33 cellular contexts compared by ENCODE assay signal in the genomic region with DNA sequence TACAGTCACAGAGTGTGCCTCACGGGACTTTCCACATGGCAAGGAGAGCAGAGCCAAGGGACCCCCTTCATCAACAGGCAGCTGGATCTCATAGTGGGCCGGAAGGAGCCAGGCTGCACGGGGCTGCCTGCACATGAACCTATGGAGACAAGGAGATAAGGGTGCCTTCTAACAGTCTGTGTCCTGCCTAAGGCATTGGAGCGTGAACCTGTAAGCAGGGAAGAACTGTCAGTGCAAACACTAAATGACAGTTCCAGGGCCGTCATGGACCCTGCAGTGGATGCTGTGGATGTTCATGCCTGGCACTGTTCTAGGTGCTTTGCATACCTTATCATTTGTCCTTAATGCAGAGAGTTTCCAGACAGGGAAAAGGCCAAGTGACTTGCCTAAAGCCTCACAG.
"Had no signal": no experiment of that assay in that cellular context is flagged by ENCODE, and none has a peak within 500 bp of the region (broad histone marks: within the 10 kb centered on the region; RNA-seq: fewer than 3 reads in every experiment).

No MANE protein-coding gene starts in this region.

- H3K4me1 Mint-ChIP-seq: activated CD4-positive, alpha-beta T cell treated with anti-CD3 and anti-CD28 coated beads for 36 hours; activated CD4-positive, alpha-beta T cell treated with anti-CD3 and anti-CD28 coated beads, Interleukin-2, amount 10 ng/mL, durations not matched to agents 24 days and 14 days; activated CD8-positive, alpha-beta memory T cell treated with anti-CD3 and anti-CD28 coated beads, Interleukin-2, amount 10 ng/mL, durations not matched to agents 7 days and 5 days; activated naive CD4-positive, alpha-beta T cell treated with anti-CD3 and anti-CD28 coated beads, Interleukin-2, amount 10 ng/mL, durations not matched to agents 7 days and 5 days; activated naive CD8-positive, alpha-beta T cell treated with anti-CD3 and anti-CD28 coated beads, Interleukin-2, amount 10 ng/mL, durations not matched to agents 7 days and 5 days; brain; endodermal cell; T-helper 17 cell had no signal

- H3K36me3 ChIP-seq: ascending aorta, breast epithelium, cardiac muscle cell, colonic mucosa had no signal

- H3K27me3 Mint-ChIP-seq: activated CD4-positive, alpha-beta T cell treated with anti-CD3 and anti-CD28 coated beads for 36 hours; activated naive CD4-positive, alpha-beta T cell treated with anti-CD3 and anti-CD28 coated beads, Interleukin-2, amount 10 ng/mL, durations not matched to agents 7 days and 5 days; brain had no signal

- H3K4me3 ChIP-seq: ascending aorta, breast epithelium, cardiac muscle cell, colonic mucosa, dorsolateral prefrontal cortex, gastrocnemius medialis, heart left ventricle had no signal

- H3K4me3 Mint-ChIP-seq: activated CD4-positive, alpha-beta memory T cell treated with anti-CD3 and anti-CD28 coated beads for 36 hours; activated CD4-positive, alpha-beta T cell treated with anti-CD3 and anti-CD28 coated beads for 36 hours; activated CD4-positive, alpha-beta T cell treated with anti-CD3 and anti-CD28 coated beads, Interleukin-2, amount 10 ng/mL, durations not matched to agents 24 days and 14 days; activated CD8-positive, alpha-beta memory T cell treated with anti-CD3 and anti-CD28 coated beads, Interleukin-2, amount 10 ng/mL, durations not matched to agents 7 days and 5 days; activated CD8-positive, alpha-beta T cell treated with anti-CD3 and anti-CD28 coated beads, Interleukin-2, amount 10 ng/mL, durations not matched to agents 7 days and 5 days; activated naive CD4-positive, alpha-beta T cell treated with anti-CD3 and anti-CD28 coated beads, Interleukin-2, amount 10 ng/mL, durations not matched to agents 7 days and 5 days; activated naive CD8-positive, alpha-beta T cell treated with anti-CD3 and anti-CD28 coated beads, Interleukin-2, amount 10 ng/mL, durations not matched to agents 7 days and 5 days; activated T-cell treated with anti-CD3 and anti-CD28 coated beads, Interleukin-2, amount 50 U/mL, for 72 hours; brain; endodermal cell; T-helper 17 cell; T-helper 2 cell treated with Interferon-gamma antibody and Interleukin-4, amounts not matched to agents 5 μg/mL and 100 μg/mL, for 36 hours had no signal

- H3K4me1 ChIP-seq: ascending aorta, breast epithelium, colonic mucosa, foreskin keratinocyte, gastrocnemius medialis, heart left ventricle had no signal

- H3K9me3 ChIP-seq: ascending aorta, breast epithelium, colonic mucosa, gastrocnemius medialis had no signal

- H3K27ac ChIP-seq: ascending aorta, breast epithelium, cardiac muscle cell, colonic mucosa, dorsolateral prefrontal cortex, foreskin keratinocyte, gastrocnemius medialis, heart left ventricle had no signal

- H3K36me3 Mint-ChIP-seq: activated CD4-positive, alpha-beta memory T cell treated with anti-CD3 and anti-CD28 coated beads for 36 hours; activated CD8-positive, alpha-beta memory T cell treated with anti-CD3 and anti-CD28 coated beads, Interleukin-2, amount 10 ng/mL, durations not matched to agents 7 days and 5 days; activated naive CD4-positive, alpha-beta T cell treated with anti-CD3 and anti-CD28 coated beads, Interleukin-2, amount 10 ng/mL, durations not matched to agents 7 days and 5 days; activated naive CD4-positive, alpha-beta T cell treated with anti-CD3 and anti-CD28 coated beads, Interleukin-2, amount 50 U/mL, for 72 hours; activated naive CD8-positive, alpha-beta T cell treated with anti-CD3 and anti-CD28 coated beads, Interleukin-2, amount 10 ng/mL, durations not matched to agents 7 days and 5 days had no signal

- H3K9me3 Mint-ChIP-seq: activated CD4-positive, alpha-beta memory T cell treated with anti-CD3 and anti-CD28 coated beads for 36 hours; activated CD4-positive, alpha-beta T cell treated with anti-CD3 and anti-CD28 coated beads, Interleukin-2, amount 10 ng/mL, durations not matched to agents 24 days and 14 days; activated naive CD4-positive, alpha-beta T cell treated with anti-CD3 and anti-CD28 coated beads, Interleukin-2, amount 10 ng/mL, durations not matched to agents 7 days and 5 days; activated naive CD8-positive, alpha-beta T cell treated with anti-CD3 and anti-CD28 coated beads, Interleukin-2, amount 10 ng/mL, durations not matched to agents 7 days and 5 days; activated T-cell treated with anti-CD3 and anti-CD28 coated beads, Interleukin-2, amount 50 U/mL, for 72 hours; T-helper 2 cell treated with Interferon-gamma antibody and Interleukin-4, amounts not matched to agents 5 μg/mL and 100 μg/mL, for 36 hours had no signal

- ATAC-seq: activated CD4-positive, alpha-beta T cell treated with anti-CD3 and anti-CD28 coated beads for 36 hours; activated CD8-positive, alpha-beta memory T cell treated with anti-CD3 and anti-CD28 coated beads, Interleukin-2, amount 10 ng/mL, durations not matched to agents 7 days and 5 days; activated CD8-positive, alpha-beta T cell treated with anti-CD3 and anti-CD28 coated beads, Interleukin-2, amount 10 ng/mL, durations not matched to agents 7 days and 5 days; activated naive CD4-positive, alpha-beta T cell treated with anti-CD3 and anti-CD28 coated beads, Interleukin-2, amount 50 U/mL, for 72 hours; activated T-cell treated with anti-CD3 and anti-CD28 coated beads, Interleukin-2, amount 50 U/mL, for 72 hours; esophagus mucosa; foreskin keratinocyte; gastrocnemius medialis; heart left ventricle; T-helper 17 cell had no signal

- DNase-seq: activated CD4-positive, alpha-beta memory T cell treated with anti-CD3 and anti-CD28 coated beads for 36 hours; activated CD4-positive, alpha-beta T cell treated with anti-CD3 and anti-CD28 coated beads for 36 hours; activated CD4-positive, alpha-beta T cell treated with anti-CD3 and anti-CD28 coated beads, Interleukin-2, amount 10 ng/mL, durations not matched to agents 24 days and 14 days; activated CD4-positive, CD25-positive, alpha-beta regulatory T cell; activated CD4-positive, CD25-positive, alpha-beta regulatory T cell treated with anti-CD3 and anti-CD28 coated beads, Interleukin-2, amount 50 U/mL, for 72 hours; activated CD8-positive, alpha-beta memory T cell treated with anti-CD3 and anti-CD28 coated beads, Interleukin-2, amount 10 ng/mL, durations not matched to agents 7 days and 5 days; activated CD8-positive, alpha-beta memory T cell treated with anti-CD3 and anti-CD28 coated beads, Interleukin-2, amount 50 U/mL, for 4 hours; activated CD8-positive, alpha-beta T cell treated with anti-CD3 and anti-CD28 coated beads, Interleukin-2, amount 10 ng/mL, durations not matched to agents 7 days and 5 days; activated gamma-delta T cell; activated naive CD4-positive, alpha-beta T cell; activated naive CD4-positive, alpha-beta T cell treated with anti-CD3 and anti-CD28 coated beads, Interleukin-2, amount 10 ng/mL, durations not matched to agents 7 days and 5 days; activated naive CD8-positive, alpha-beta T cell treated with anti-CD3 and anti-CD28 coated beads, Interleukin-2, amount 10 ng/mL, durations not matched to agents 7 days and 5 days; activated T-cell treated with anti-CD3 and anti-CD28 coated beads, Interleukin-2, amount 50 U/mL, for 1 hour; activated T-cell treated with anti-CD3 and anti-CD28 coated beads, Interleukin-2, amount 50 U/mL, for 72 hours; central memory CD4-positive, alpha-beta T cell; cerebellar nuclear complex; colonic mucosa; dorsolateral prefrontal cortex; effector memory CD4-positive, alpha-beta T cell; endodermal cell; foreskin keratinocyte; gastrocnemius medialis; glutamatergic neuron; heart left ventricle; T-helper 17 cell; T1000 had no signal

- H3K27me3 ChIP-seq: ascending aorta, breast epithelium, cardiac muscle cell, colonic mucosa, dorsolateral prefrontal cortex, foreskin keratinocyte, gastrocnemius medialis, heart left ventricle had no signal

- H3K27ac Mint-ChIP-seq: activated CD4-positive, alpha-beta memory T cell treated with anti-CD3 and anti-CD28 coated beads for 36 hours; activated CD4-positive, alpha-beta T cell treated with anti-CD3 and anti-CD28 coated beads for 36 hours; activated CD4-positive, alpha-beta T cell treated with anti-CD3 and anti-CD28 coated beads, Interleukin-2, amount 10 ng/mL, durations not matched to agents 24 days and 14 days; activated CD8-positive, alpha-beta memory T cell treated with anti-CD3 and anti-CD28 coated beads, Interleukin-2, amount 10 ng/mL, durations not matched to agents 7 days and 5 days; activated CD8-positive, alpha-beta T cell treated with anti-CD3 and anti-CD28 coated beads, Interleukin-2, amount 10 ng/mL, durations not matched to agents 7 days and 5 days; activated naive CD4-positive, alpha-beta T cell treated with anti-CD3 and anti-CD28 coated beads, Interleukin-2, amount 10 ng/mL, durations not matched to agents 7 days and 5 days; activated naive CD4-positive, alpha-beta T cell treated with anti-CD3 and anti-CD28 coated beads, Interleukin-2, amount 50 U/mL, for 72 hours; activated naive CD8-positive, alpha-beta T cell treated with anti-CD3 and anti-CD28 coated beads, Interleukin-2, amount 10 ng/mL, durations not matched to agents 7 days and 5 days; activated T-cell treated with anti-CD3 and anti-CD28 coated beads, Interleukin-2, amount 50 U/mL, for 72 hours; brain; endodermal cell; T-helper 17 cell; T-helper 2 cell treated with Interferon-gamma antibody and Interleukin-4, amounts not matched to agents 5 μg/mL and 100 μg/mL, for 36 hours had no signal
